ENCODE assay signal across 21 cellular contexts in genomic region chr10:126179637-126180036, GRCh38.
DNase-seq lines count a peak whose midpoint lies in the region; ATAC-seq and TF ChIP-seq lines count a peak whose summit lies in the region.
"Had no signal": no experiment of that assay in that cellular context is flagged by ENCODE, and none has a peak within 500 bp of the region (broad histone marks: within the 10 kb centered on the region; RNA-seq: fewer than 3 reads in every experiment).

No MANE protein-coding gene starts in this region.

- no peak for TF ChIP-seq POLR2A in Peyer's patch (IDR thresholded peaks at IDR 0.05)

- peak overlapping the region; percentile 50 for H3K27ac Mint-ChIP-seq in activated B cell treated with CpG ODN at 0.5 μM for 24 hours
- H3K27ac Mint-ChIP-seq: activated naive CD8-positive, alpha-beta T cell treated with anti-CD3 and anti-CD28 coated beads, Interleukin-2, amount 50 U/mL, for 24 hours; activated T-helper 2 cell treated with anti-CD3 and anti-CD28 coated beads, Interferon-gamma antibody, Interleukin-2, Interleukin-4, amounts not matched to agents 10 μg/mL and 5 μg/mL and 100 μg/mL, durations not matched to agents 14 hours and 24 hours and 36 hours; CD14-positive monocyte; nephron progenitor cell had no signal

- H3K4me1 Mint-ChIP-seq in activated B cell treated with CpG ODN at 0.5 μM for 24 hours: peaks cover 18% of the 10 kb centered on the region
- H3K4me1 Mint-ChIP-seq: activated naive CD8-positive, alpha-beta T cell treated with anti-CD3 and anti-CD28 coated beads, Interleukin-2, amount 50 U/mL, for 24 hours had no signal

- peak overlapping the region; percentile 41 for H3K4me3 Mint-ChIP-seq in activated B cell treated with CpG ODN at 0.5 μM for 24 hours
- H3K4me3 Mint-ChIP-seq: activated naive CD8-positive, alpha-beta T cell treated with anti-CD3 and anti-CD28 coated beads, Interleukin-2, amount 50 U/mL, for 24 hours; CD14-positive monocyte; nephron progenitor cell had no signal

- TF ChIP-seq CTCF in activated B cell treated with CpG ODN at 0.5 μM for 24 hours (IDR thresholded peaks at IDR 0.05): no peak
- TF ChIP-seq CTCF in Peyer's patch (IDR thresholded peaks at IDR 0.05): no peak

- H3K9me3 ChIP-seq in BLaER1 (no peaks in the 10 kb centered on the region), Peyer's patch (no peaks in the 10 kb centered on the region)
- H3K9me3 ChIP-seq: psoas muscle had no signal

- no peaks in the 10 kb centered on the region for H3K9me3 Mint-ChIP-seq in activated B cell treated with CpG ODN at 0.5 μM for 24 hours
- H3K9me3 Mint-ChIP-seq: activated naive CD8-positive, alpha-beta T cell treated with anti-CD3 and anti-CD28 coated beads, Interleukin-2, amount 50 U/mL, for 24 hours; activated T-helper 2 cell treated with anti-CD3 and anti-CD28 coated beads, Interferon-gamma antibody, Interleukin-2, Interleukin-4, amounts not matched to agents 10 μg/mL and 5 μg/mL and 100 μg/mL, durations not matched to agents 14 hours and 24 hours and 36 hours; nephron progenitor cell had no signal

- H3K36me3 ChIP-seq in BLaER1 (no peaks in the 10 kb centered on the region), Peyer's patch (no peaks in the 10 kb centered on the region)

- POLR2A ChIA-PET in activated B cell treated with CpG ODN at 0.5 μM for 24 hours (lab: Charles Lee): no interaction called here

- H3K4me1 ChIP-seq in BLaER1 (peaks cover 13% of the 10 kb centered on the region), Peyer's patch (no peaks in the 10 kb centered on the region)
- H3K4me1 ChIP-seq: psoas muscle had no signal

- no peaks in the 10 kb centered on the region for H3K36me3 Mint-ChIP-seq in activated B cell treated with CpG ODN at 0.5 μM for 24 hours (ENCODE audit: low read depth)
- H3K36me3 Mint-ChIP-seq: CD14-positive monocyte had no signal

- intact Hi-C loops in activated B cell treated with CpG ODN at 0.5 μM for 24 hours (cut with micrococcal nuclease): loop anchor here (1.0 to 10.0 kb wide), 3 partner anchors 77 to 195 kb away; no protein-coding TSS in a partner anchor

- H3K4me3 ChIP-seq in BLaER1 (no peak overlapping the region), Peyer's patch (no peak overlapping the region)
- H3K4me3 ChIP-seq: psoas muscle, skin epidermis had no signal

- no peak overlapping the region for H3K27ac ChIP-seq in BLaER1
- H3K27ac ChIP-seq in Peyer's patch: no peak overlapping the region
- H3K27ac ChIP-seq: psoas muscle, skin epidermis had no signal

- no peak for DNase-seq in activated B cell treated with CpG ODN at 0.5 μM for 24 hours
- no peak for DNase-seq in NCI-H2171 treated with DMSO at 0.1 percent for 48 hours (lab: John Stamatoyannopoulos, UW)
- no peak for DNase-seq in anterior cingulate cortex (lab: John Stamatoyannopoulos, UW)
- DNase-seq in GM19238 (ENCODE audit: insufficient read length, low spot score): no peak
- no peak for DNase-seq in Peyer's patch
- DNase-seq: activated naive CD8-positive, alpha-beta T cell treated with anti-CD3 and anti-CD28 coated beads, Interleukin-2, amount 50 U/mL, for 24 hours; DMS53; kidney glomerular epithelial cell; mesendoderm; MM.1S; NCI-H526 treated with DMSO at 0.1 percent for 48 hours; nephron progenitor cell; psoas muscle; stimulated activated CD4-positive, alpha-beta T cell treated with anti-CD3 and anti-CD28 coated beads, Interleukin-4, amount 100 ng/mL, for 1 hour; T-helper 9 cell had no signal

- peak; percentile 53 for ATAC-seq in GM19467 (IDR thresholded peaks at IDR 0.05; ENCODE audit: unreplicated experiment)
- peak; percentile 51 for ATAC-seq in HG03571 (IDR thresholded peaks at IDR 0.05; ENCODE audit: unreplicated experiment)
- peak; percentile 86 for ATAC-seq in activated B cell treated with CpG ODN at 0.5 μM for 24 hours (ENCODE audit: low read depth)
- ATAC-seq: activated naive CD8-positive, alpha-beta T cell treated with anti-CD3 and anti-CD28 coated beads, Interleukin-2, amount 50 U/mL, for 24 hours; psoas muscle had no signal

- H3K27me3 ChIP-seq in BLaER1: no peaks in the 10 kb centered on the region
- H3K27me3 ChIP-seq in Peyer's patch: no peaks in the 10 kb centered on the region

- H3K4me2 ChIP-seq in BLaER1: peak overlapping the region; percentile 34

- H4K20me1 ChIP-seq in BLaER1: no peaks in the 10 kb centered on the region

- H3K27me3 Mint-ChIP-seq in activated B cell treated with CpG ODN at 0.5 μM for 24 hours: peaks cover 2% of the 10 kb centered on the region
- H3K27me3 Mint-ChIP-seq: activated naive CD8-positive, alpha-beta T cell treated with anti-CD3 and anti-CD28 coated beads, Interleukin-2, amount 50 U/mL, for 24 hours had no signal

- no peak overlapping the region for H3K9ac ChIP-seq in BLaER1

- CTCF ChIA-PET in activated B cell treated with CpG ODN at 0.5 μM for 24 hours (lab: Charles Lee): no interaction called here
